22 cellular contexts compared by ENCODE assay signal in genomic region chr11:16173798-16174197, GRCh38.
"Had no signal": no experiment of that assay in that cellular context is flagged by ENCODE, and none has a peak within 500 bp of the region (broad histone marks: within the 10 kb centered on the region; RNA-seq: fewer than 3 reads in every experiment).

No MANE protein-coding gene starts in this region.

- H3K4me2 ChIP-seq: KMS-11, SK-N-SH had no signal

- H3K27ac Mint-ChIP-seq: IgD-negative memory B cell had no signal

- H3K9me3 Mint-ChIP-seq: IgD-negative memory B cell had no signal

- H3K4me3 ChIP-seq: K562 had no signal

- H3K9me2 ChIP-seq: SK-N-SH had no signal

- H3K4me3 Mint-ChIP-seq: IgD-negative memory B cell had no signal

- H3K9me3 ChIP-seq: SK-N-SH had no signal

- H3K9ac ChIP-seq: KMS-11, SK-N-SH had no signal

- ATAC-seq: K562, Panc1, PC-3 had no signal

- H3K27ac ChIP-seq: KMS-11, RWPE1 had no signal

- H3K4me1 Mint-ChIP-seq: IgD-negative memory B cell had no signal

- DNase-seq: Kasumi-1, MM.1S, NCI-H1092 treated with DMSO at 0.1 percent for 48 hours, NCI-H1436, NCI-H187, NCI-H2029, NCI-H2081 treated with DMSO at 0.1 percent for 48 hours, NCI-H2171 treated with DMSO at 0.1 percent for 48 hours, NCI-H345, NCI-H446 treated with DMSO at 0.1 percent for 48 hours, NCI-H510A treated with DMSO at 0.1 percent for 48 hours, NCI-H526 treated with DMSO at 0.1 percent for 48 hours, NCI-H748 treated with DMSO at 0.1 percent for 48 hours, PC-3, SHP77, SK-N-SH, SW 1271 had no signal

- FAIRE-seq: K562 had no signal

- H3K36me3 Mint-ChIP-seq: IgD-negative memory B cell had no signal

- H3K27me3 Mint-ChIP-seq: IgD-negative memory B cell had no signal
